In the genomic region with DNA sequence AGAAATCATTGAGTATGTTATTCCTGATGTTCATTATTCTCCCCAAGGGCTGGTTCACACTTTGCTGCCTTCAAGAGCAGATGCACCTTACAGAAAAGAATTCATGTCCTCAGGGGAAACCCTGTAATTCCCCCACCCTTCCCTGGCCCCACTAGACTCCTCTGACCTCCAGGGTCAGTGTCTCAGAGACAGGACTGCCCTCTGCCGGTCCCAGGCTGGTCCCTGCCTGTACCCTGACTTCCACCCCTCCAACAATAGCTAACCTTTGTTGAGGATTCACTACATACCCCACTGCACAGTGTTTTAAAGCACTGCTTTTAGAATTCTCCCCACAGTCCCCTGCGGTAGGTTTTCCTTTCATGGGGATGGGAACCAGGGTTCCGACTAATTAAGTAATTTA, we compare ENCODE assay signal across 11 cellular contexts. TPM values are rescaled to one million over a fixed set of nuclear protein-coding genes. Genes with fewer than 3 reads are reported as not detected.
A peak's percentile ranks its signal among the peaks of the same experiment; 100 is the strongest.
DNase-seq lines count a peak whose midpoint lies in the region; ATAC-seq and TF ChIP-seq lines count a peak whose summit lies in the region.
"Had no signal": no experiment of that assay in that cellular context is flagged by ENCODE, and none has a peak within 500 bp of the region (broad histone marks: within the 10 kb centered on the region; RNA-seq: fewer than 3 reads in every experiment).

No MANE protein-coding gene starts in this region.

- no peaks in the 10 kb centered on the region; a peak in 2 of 5 replicates for H3K9me3 Mint-ChIP-seq in H9
- no peaks in the 10 kb centered on the region for H3K9me3 Mint-ChIP-seq in activated CD4-positive, alpha-beta memory T cell treated with anti-CD3 and anti-CD28 coated beads for 36 hours
- H3K9me3 Mint-ChIP-seq in nephron = no peaks in the 10 kb centered on the region
- H3K9me3 Mint-ChIP-seq: dendritic cell treated with granulocyte-macrophage colony-stimulating factor and Interleukin-4, amounts not matched to agents 40 ng/mL and 50 ng/mL, for 4 days had no signal

- peak; percentile 8 for DNase-seq in activated CD4-positive, alpha-beta T cell treated with anti-CD3 and anti-CD28 coated beads for 48 hours
- no peak for DNase-seq in activated CD4-positive, alpha-beta T cell treated with anti-CD3 and anti-CD28 coated beads for 4 hours
- DNase-seq in H9 = peak; percentile 68
- peak; percentile 25 for DNase-seq in activated CD4-positive, alpha-beta memory T cell treated with anti-CD3 and anti-CD28 coated beads for 36 hours
- no peak for DNase-seq in NCI-H146 treated with DMSO at 0.1 percent for 48 hours (lab: John Stamatoyannopoulos, UW; ENCODE audit: unreplicated experiment)
- no peak for DNase-seq in DMS153 treated with DMSO at 0.1 percent for 48 hours (lab: John Stamatoyannopoulos, UW; ENCODE audit: unreplicated experiment)
- DNase-seq: NCI-H1930, retina had no signal

- H4K91ac ChIP-seq in H9 (ENCODE audit: insufficient read length, low read depth, low read length) = no peak overlapping the region

- intact Hi-C loops in activated CD4-positive, alpha-beta memory T cell treated with anti-CD3 and anti-CD28 coated beads for 36 hours (cut with micrococcal nuclease) = no loop called here

- H3K18ac ChIP-seq in H9 (ENCODE audit: insufficient read length, low read depth, low read length) = no peak overlapping the region

- no peaks in the 10 kb centered on the region for H3K36me3 ChIP-seq in gastroesophageal sphincter

- no peaks in the 10 kb centered on the region for H3K79me1 ChIP-seq in H9 (ENCODE audit: insufficient read depth, low read depth, low read length, poor library complexity, severe bottlenecking)

- H4K20me1 ChIP-seq in H9 (ENCODE audit: control insufficient read depth, insufficient read depth, insufficient read length) = no peaks in the 10 kb centered on the region

- ATAC-seq in gastroesophageal sphincter = no peak

- no peak overlapping the region for H3K4ac ChIP-seq in H9 (ENCODE audit: low read depth, low read length)

- TF ChIP-seq CTCF in H9 (conservative IDR thresholded peaks at IDR 0.05) (peak; percentile 59), nephron (IDR thresholded peaks at IDR 0.05; ENCODE audit: unreplicated experiment in 3 of 3) (no peak), gastroesophageal sphincter (IDR thresholded peaks at IDR 0.05) (no peak)

- H2AFZ ChIP-seq in H9 (ENCODE audit: low read length) = no peak overlapping the region

- CTCF ChIA-PET in activated CD4-positive, alpha-beta memory T cell treated with anti-CD3 and anti-CD28 coated beads for 36 hours (lab: Charles Lee) = interaction anchor here (0.8 to 1.3 kb wide), 2 partner anchors 8 to 20 kb away, joined by 3 to 4 read pairs; no protein-coding TSS in a partner anchor

- H2BK20ac ChIP-seq in H9 (ENCODE audit: low read depth, low read length, poor library complexity, severe bottlenecking) = no peak overlapping the region

- no peak overlapping the region for H4K8ac ChIP-seq in H9 (replicated peaks; ENCODE audit: insufficient read length, low read depth, low read length)

- H3K27ac ChIP-seq in H9 (ENCODE audit: insufficient read length, low read depth, low read length) (peak overlapping the region; percentile 100), gastroesophageal sphincter (no peak overlapping the region)

- H3K4me3 Mint-ChIP-seq in H9 (peak overlapping the region; percentile 85 to 93; a peak in 4 of 5 replicates), nephron (peak overlapping the region; percentile 45 to 73 (median 61))
- no peak overlapping the region for H3K4me3 Mint-ChIP-seq in activated CD4-positive, alpha-beta memory T cell treated with anti-CD3 and anti-CD28 coated beads for 36 hours
- H3K4me3 Mint-ChIP-seq: dendritic cell treated with granulocyte-macrophage colony-stimulating factor and Interleukin-4, amounts not matched to agents 40 ng/mL and 50 ng/mL, for 4 days had no signal

- H3K27me3 Mint-ChIP-seq in H9 (ENCODE audit: low read depth) (no peaks in the 10 kb centered on the region), nephron (ENCODE audit: low read depth) (peaks cover 37% of the 10 kb centered on the region)
- no peaks in the 10 kb centered on the region for H3K27me3 Mint-ChIP-seq in activated CD4-positive, alpha-beta memory T cell treated with anti-CD3 and anti-CD28 coated beads for 36 hours

- H3T11ph ChIP-seq in H9 (ENCODE audit: low read length) = no peak overlapping the region

- no peak overlapping the region for H3K14ac ChIP-seq in H9 (ENCODE audit: insufficient read depth, low read length)

- no peak overlapping the region for H2AK5ac ChIP-seq in H9 (ENCODE audit: insufficient read length, low read length)

- no peak overlapping the region for H4K5ac ChIP-seq in H9 (ENCODE audit: insufficient read length, low read depth, low read length)

- no CpG with 5 or more reads among the region's 3 CpGs for WGBS in H9 (ENCODE audit: extremely low coverage, insufficient read length, low lambda C conversion rate)
- 19 to 100% methylated on average over 1 to 2 of the region's 3 CpGs for WGBS in gastroesophageal sphincter (ENCODE audit: low coverage in 1 of 2), 2 donors

- no peak for TF ChIP-seq EP300 in gastroesophageal sphincter (IDR thresholded peaks at IDR 0.05)

- H3K4me3 ChIP-seq in gastroesophageal sphincter = no peak overlapping the region

- H3K27ac Mint-ChIP-seq in H9 (peak overlapping the region; percentile 95 to 100 (median 100); a peak in 5 of 7 replicates), nephron (no peak overlapping the region)
- no peak overlapping the region for H3K27ac Mint-ChIP-seq in activated CD4-positive, alpha-beta memory T cell treated with anti-CD3 and anti-CD28 coated beads for 36 hours
- H3K27ac Mint-ChIP-seq: dendritic cell treated with granulocyte-macrophage colony-stimulating factor and Interleukin-4, amounts not matched to agents 40 ng/mL and 50 ng/mL, for 4 days had no signal

- H3K79me2 ChIP-seq in H9 (ENCODE audit: insufficient read depth, low read length) = no peaks in the 10 kb centered on the region

- H2BK15ac ChIP-seq in H9 (ENCODE audit: low read depth, low read length) = no peak overlapping the region

- POLR2A ChIA-PET in activated CD4-positive, alpha-beta memory T cell treated with anti-CD3 and anti-CD28 coated beads for 36 hours (lab: Charles Lee) = no interaction called here

- H3K9me3 ChIP-seq in H9 (ENCODE audit: control insufficient read depth, low read depth, low read length) (no peaks in the 10 kb centered on the region), gastroesophageal sphincter (no peaks in the 10 kb centered on the region)

- H3K4me1 Mint-ChIP-seq in H9 = peaks cover 57 to 58% of the 10 kb centered on the region in 2 experiments
- H3K4me1 Mint-ChIP-seq in activated CD4-positive, alpha-beta memory T cell treated with anti-CD3 and anti-CD28 coated beads for 36 hours (ENCODE audit: low read depth) = peaks cover 26% of the 10 kb centered on the region
- H3K4me1 Mint-ChIP-seq in nephron = peaks cover 17% of the 10 kb centered on the region

- TF ChIP-seq POLR2A in gastroesophageal sphincter (IDR thresholded peaks at IDR 0.05) = no peak

- H2BK12ac ChIP-seq in H9 (ENCODE audit: insufficient read length, low read depth, low read length) = no peak overlapping the region

- H2BK120ac ChIP-seq in H9 (ENCODE audit: low read depth, low read length, poor library complexity, severe bottlenecking) = no peak overlapping the region

- H3K4me2 ChIP-seq in H9 (ENCODE audit: insufficient read depth, insufficient read length, low read length) = no peak overlapping the region

- H3K23me2 ChIP-seq in H9 (ENCODE audit: insufficient read length, low read depth, low read length, poor library complexity, severe bottlenecking) = peaks cover 15% of the 10 kb centered on the region

- no peak overlapping the region for H2BK5ac ChIP-seq in H9 (ENCODE audit: insufficient read length, low read length)

- H3K36me3 Mint-ChIP-seq in H9 (ENCODE audit: insufficient read depth in 1 of 3, low read depth in 3 of 3) (no peaks in the 10 kb centered on the region; a peak in 1 of 7 replicates), nephron (ENCODE audit: low read depth) (no peaks in the 10 kb centered on the region)
- peaks cover 1% of the 10 kb centered on the region for H3K36me3 Mint-ChIP-seq in activated CD4-positive, alpha-beta memory T cell treated with anti-CD3 and anti-CD28 coated beads for 36 hours

- H3K4me1 ChIP-seq in H9 (ENCODE audit: insufficient read depth, low read length) = peaks cover 8% of the 10 kb centered on the region; the same call in 1 of the 2 replicates
- H3K4me1 ChIP-seq in gastroesophageal sphincter = peaks cover 0 to 20% (median 5%) of the 10 kb centered on the region in 3 donors

- H3K9ac ChIP-seq in H9 (ENCODE audit: extremely low read depth, insufficient read length, low read length) = no peak overlapping the region

- no peak overlapping the region for H3K56ac ChIP-seq in H9 (ENCODE audit: insufficient read length, low read depth, low read length)

- H3K23ac ChIP-seq in H9 (ENCODE audit: insufficient read length, low read depth, low read length) = no peak overlapping the region

- H3K27me3 ChIP-seq in H9 (ENCODE audit: insufficient read depth, low read length) (no peaks in the 10 kb centered on the region), gastroesophageal sphincter (peaks cover 25% of the 10 kb centered on the region)

RNA-seq across cellular contexts. Expression of gene SEPHS1, which starts 4.4 kb away (rescaled TPM):
- total RNA-seq in H9 (2021) (366 and 387 TPM in 2 replicates), gastroesophageal sphincter (10 to 100 TPM; 42.4 to 57.0 (median 45.5) TPM)
- 10 to 100 TPM; 57.2 to 57.6 TPM for total RNA-seq in activated CD4-positive, alpha-beta memory T cell treated with anti-CD3 and anti-CD28 coated beads for 36 hours

RNA-seq across cellular contexts. Expression of gene PHYH, which starts 52.7 kb away (rescaled TPM):
- total RNA-seq in H9 (2021) (19.7 and 21.5 TPM in 2 replicates), gastroesophageal sphincter (10 to 100 TPM; 31.9 to 53.4 (median 36.4) TPM)
- total RNA-seq in activated CD4-positive, alpha-beta memory T cell treated with anti-CD3 and anti-CD28 coated beads for 36 hours = 10 to 100 TPM; 14.9 to 15.4 TPM

Comparison
In these comparisons a context has a peak if more than half of its experiments do, and no peak if none do; other contexts are left out.
1. DNase-seq: peak in activated CD4-positive, alpha-beta T cell treated with anti-CD3 and anti-CD28 coated beads for 48 hours (single experiment), H9 (single experiment) and activated CD4-positive, alpha-beta memory T cell treated with anti-CD3 and anti-CD28 coated beads for 36 hours (single experiment); none in activated CD4-positive, alpha-beta T cell treated with anti-CD3 and anti-CD28 coated beads for 4 hours (0 of 2), NCI-H146 treated with DMSO at 0.1 percent for 48 hours (single experiment) and DMS153 treated with DMSO at 0.1 percent for 48 hours (single experiment).
2. H3K27ac Mint-ChIP-seq: peak in H9 (3 of 3); none in activated CD4-positive, alpha-beta memory T cell treated with anti-CD3 and anti-CD28 coated beads for 36 hours (single experiment) and nephron (0 of 3).